In genomic region chr3:50319181-50319871, GRCh38 we compare ENCODE assay signal across 13 cellular contexts. TPM values are rescaled to one million over a fixed set of nuclear protein-coding genes. Genes with fewer than 3 reads are reported as not detected.
DNase-seq lines count a peak whose midpoint lies in the region; ATAC-seq and TF ChIP-seq lines count a peak whose summit lies in the region.
"Had no signal": no experiment of that assay in that cellular context is flagged by ENCODE, and none has a peak within 500 bp of the region (broad histone marks: within the 10 kb centered on the region; RNA-seq: fewer than 3 reads in every experiment).

No MANE protein-coding gene starts in this region.

- H3K4me3 Mint-ChIP-seq in stimulated activated naive CD8-positive, alpha-beta T cell treated with anti-CD3 and anti-CD28 coated beads, Interleukin-15, Interleukin-2, amounts not matched to agents 100 ng/mL and 50 ng/mL, for 24 hours = peak overlapping the region; percentile 26
- peak overlapping the region; percentile 78 for H3K4me3 Mint-ChIP-seq in dendritic cell treated with granulocyte-macrophage colony-stimulating factor and Interleukin-4, amounts not matched to agents 40 ng/mL and 50 ng/mL, for 4 days
- H3K4me3 Mint-ChIP-seq in natural killer cell treated with Interleukin-12 subunit alpha and Interleukin-12 subunit beta and Interleukin-15 and Interleukin-18, amount 100 ng/mL, for 72 hours = peak overlapping the region; percentile 79

- no peak overlapping the region for H3K27ac Mint-ChIP-seq in stimulated activated naive CD8-positive, alpha-beta T cell treated with anti-CD3 and anti-CD28 coated beads, Interleukin-15, Interleukin-2, amounts not matched to agents 100 ng/mL and 50 ng/mL, for 24 hours
- H3K27ac Mint-ChIP-seq in dendritic cell treated with granulocyte-macrophage colony-stimulating factor and Interleukin-4, amounts not matched to agents 40 ng/mL and 50 ng/mL, for 4 days = peak overlapping the region; percentile 79
- peak overlapping the region in 1 of 2 donors; percentile 31 for H3K27ac Mint-ChIP-seq in natural killer cell treated with Interleukin-12 subunit alpha and Interleukin-12 subunit beta and Interleukin-15 and Interleukin-18, amount 100 ng/mL, for 72 hours

- DNase-seq in stimulated activated naive CD8-positive, alpha-beta T cell treated with anti-CD3 and anti-CD28 coated beads, Interleukin-15, Interleukin-2, amounts not matched to agents 100 U/mL and 50 U/mL, for 24 hours = no peak
- DNase-seq in natural killer cell treated with Interleukin-12 subunit alpha and Interleukin-12 subunit beta and Interleukin-15 and Interleukin-18, amount 100 ng/mL, for 72 hours (ENCODE audit: low spot score) = peak; percentile 53
- no peak for DNase-seq in Kasumi-1 (lab: John Stamatoyannopoulos, UW)
- no peak for DNase-seq in AG08395 (ENCODE audit: low spot score)
- DNase-seq in uterus = no peak
- no peak for DNase-seq in substantia nigra (lab: John Stamatoyannopoulos, UW)
- DNase-seq: activated CD4-positive, alpha-beta T cell treated with anti-CD3 and anti-CD28 coated beads, Interleukin-2, amount 50 U/mL, for 4 hours; NCI-H2081 treated with DMSO at 0.1 percent for 48 hours; stimulated activated CD8-positive, alpha-beta memory T cell treated with anti-CD3 and anti-CD28 coated beads, Interleukin-4, amount 100 ng/mL, for 48 hours had no signal

- H3K4me3 ChIP-seq in uterus = peak overlapping the region in 1 of 2 donors; percentile 83

- H3K27ac ChIP-seq in uterus (peak overlapping the region in 1 of 2 donors; percentile 95), substantia nigra (ENCODE audit: low read depth, low read length, poor library complexity, severe bottlenecking) (no peak overlapping the region)

- intact Hi-C loops in dendritic cell treated with granulocyte-macrophage colony-stimulating factor and Interleukin-4, amounts not matched to agents 40 ng/mL and 50 ng/mL, for 4 days (cut with micrococcal nuclease) = no loop called here
- intact Hi-C loops in uterus (cut with DNase I; ENCODE audit: low total_unique reads) = no loop called here

- no peaks in the 10 kb centered on the region for H3K9me3 ChIP-seq in uterus

- ATAC-seq in stimulated activated naive CD8-positive, alpha-beta T cell treated with anti-CD3 and anti-CD28 coated beads, Interleukin-15, Interleukin-2, amounts not matched to agents 100 U/mL and 50 U/mL, for 24 hours = no peak
- ATAC-seq in natural killer cell treated with Interleukin-12 subunit alpha and Interleukin-12 subunit beta and Interleukin-15 and Interleukin-18, amount 100 ng/mL, for 72 hours = no peak
- ATAC-seq: left lobe of liver, sciatic nerve had no signal

- TF ChIP-seq POLR2A in uterus (IDR thresholded peaks at IDR 0.05) = no peak

- H3K27me3 ChIP-seq in uterus = no peaks in the 10 kb centered on the region

- no peaks in the 10 kb centered on the region for H3K36me3 ChIP-seq in uterus

- H3K4me1 Mint-ChIP-seq in stimulated activated naive CD8-positive, alpha-beta T cell treated with anti-CD3 and anti-CD28 coated beads, Interleukin-15, Interleukin-2, amounts not matched to agents 100 ng/mL and 50 ng/mL, for 24 hours (ENCODE audit: low read depth) = peaks cover 37% of the 10 kb centered on the region
- H3K4me1 Mint-ChIP-seq in dendritic cell treated with granulocyte-macrophage colony-stimulating factor and Interleukin-4, amounts not matched to agents 40 ng/mL and 50 ng/mL, for 4 days (ENCODE audit: low read depth) = peaks cover 74% of the 10 kb centered on the region
- H3K4me1 Mint-ChIP-seq in natural killer cell treated with Interleukin-12 subunit alpha and Interleukin-12 subunit beta and Interleukin-15 and Interleukin-18, amount 100 ng/mL, for 72 hours (ENCODE audit: low read depth in 2 of 2) = peaks cover 22 to 34% of the 10 kb centered on the region in 2 donors

- peaks cover 8% of the 10 kb centered on the region for H3K36me3 Mint-ChIP-seq in stimulated activated naive CD8-positive, alpha-beta T cell treated with anti-CD3 and anti-CD28 coated beads, Interleukin-15, Interleukin-2, amounts not matched to agents 100 ng/mL and 50 ng/mL, for 24 hours (ENCODE audit: low read depth)
- H3K36me3 Mint-ChIP-seq in dendritic cell treated with granulocyte-macrophage colony-stimulating factor and Interleukin-4, amounts not matched to agents 40 ng/mL and 50 ng/mL, for 4 days (ENCODE audit: low read depth) = peaks cover 62% of the 10 kb centered on the region
- no peaks in the 10 kb centered on the region for H3K36me3 Mint-ChIP-seq in natural killer cell treated with Interleukin-12 subunit alpha and Interleukin-12 subunit beta and Interleukin-15 and Interleukin-18, amount 100 ng/mL, for 72 hours

- H3K27me3 Mint-ChIP-seq in stimulated activated naive CD8-positive, alpha-beta T cell treated with anti-CD3 and anti-CD28 coated beads, Interleukin-15, Interleukin-2, amounts not matched to agents 100 ng/mL and 50 ng/mL, for 24 hours = no peaks in the 10 kb centered on the region
- no peaks in the 10 kb centered on the region for H3K27me3 Mint-ChIP-seq in dendritic cell treated with granulocyte-macrophage colony-stimulating factor and Interleukin-4, amounts not matched to agents 40 ng/mL and 50 ng/mL, for 4 days
- H3K27me3 Mint-ChIP-seq in natural killer cell treated with Interleukin-12 subunit alpha and Interleukin-12 subunit beta and Interleukin-15 and Interleukin-18, amount 100 ng/mL, for 72 hours = no peaks in the 10 kb centered on the region

- no peak for TF ChIP-seq CTCF in uterus (IDR thresholded peaks at IDR 0.05)

- H3K4me1 ChIP-seq in uterus = peaks cover 0 to 32% of the 10 kb centered on the region in 2 donors

- no peaks in the 10 kb centered on the region for H3K9me3 Mint-ChIP-seq in stimulated activated naive CD8-positive, alpha-beta T cell treated with anti-CD3 and anti-CD28 coated beads, Interleukin-15, Interleukin-2, amounts not matched to agents 100 ng/mL and 50 ng/mL, for 24 hours
- no peaks in the 10 kb centered on the region for H3K9me3 Mint-ChIP-seq in dendritic cell treated with granulocyte-macrophage colony-stimulating factor and Interleukin-4, amounts not matched to agents 40 ng/mL and 50 ng/mL, for 4 days
- no peaks in the 10 kb centered on the region for H3K9me3 Mint-ChIP-seq in natural killer cell treated with Interleukin-12 subunit alpha and Interleukin-12 subunit beta and Interleukin-15 and Interleukin-18, amount 100 ng/mL, for 72 hours

RNA-seq across cellular contexts. Expression of gene HYAL2, which starts 3.2 kb away (rescaled TPM):
- 10 to 100 TPM in 1 of 2 donors, 1 to 10 TPM in 1; 5.6 to 11.1 TPM for total RNA-seq in natural killer cell treated with Interleukin-12 subunit alpha and Interleukin-12 subunit beta and Interleukin-15 and Interleukin-18, amount 100 ng/mL, for 72 hours
- total RNA-seq in uterus = 100 to 1,000 TPM; 112 to 289 (median 166) TPM

RNA-seq across cellular contexts. Expression of gene TUSC2, which starts 8.7 kb away (rescaled TPM):
- 10 to 100 TPM; 26.9 to 31.9 TPM for total RNA-seq in natural killer cell treated with Interleukin-12 subunit alpha and Interleukin-12 subunit beta and Interleukin-15 and Interleukin-18, amount 100 ng/mL, for 72 hours
- 10 to 100 TPM in 3 of 4 donors, 1 to 10 TPM in 1; 9.0 to 25.1 (median 21.3) TPM for total RNA-seq in uterus

RNA-seq across cellular contexts. Expression of gene HYAL1, which starts 16.0 kb away (rescaled TPM):
- total RNA-seq in natural killer cell treated with Interleukin-12 subunit alpha and Interleukin-12 subunit beta and Interleukin-15 and Interleukin-18, amount 100 ng/mL, for 72 hours = under 1 TPM; 0.25 to 0.26 TPM
- total RNA-seq in uterus = 10 to 100 TPM in 3 of 4 donors, 1 to 10 TPM in 1; 2.1 to 30.5 (median 22.1) TPM

RNA-seq across cellular contexts. Expression of gene HYAL3, which starts 20.1 kb away (rescaled TPM):
- total RNA-seq in natural killer cell treated with Interleukin-12 subunit alpha and Interleukin-12 subunit beta and Interleukin-15 and Interleukin-18, amount 100 ng/mL, for 72 hours = 1 to 10 TPM; 5.5 to 5.6 TPM
- total RNA-seq in uterus = 1 to 10 TPM in 3 of 4 donors, not detected in 1; 1.9 to 3.9 (median 3.3) TPM

RNA-seq across cellular contexts. Expression of gene NAA80, which starts 20.1 kb away (rescaled TPM):
- total RNA-seq in natural killer cell treated with Interleukin-12 subunit alpha and Interleukin-12 subunit beta and Interleukin-15 and Interleukin-18, amount 100 ng/mL, for 72 hours = 10 to 100 TPM; 13.2 to 15.7 TPM
- total RNA-seq in uterus = 10 to 100 TPM in 3 of 4 donors, 1 to 10 TPM in 1; 4.7 to 33.5 (median 24.0) TPM

Comparison
In these comparisons a context has a peak if more than half of its experiments do, and no peak if none do; other contexts are left out.
1. H3K4me3 Mint-ChIP-seq: peak in every context shown above with its lines; median percentile 79 in natural killer cell treated with Interleukin-12 subunit alpha and Interleukin-12 subunit beta and Interleukin-15 and Interleukin-18, amount 100 ng/mL, for 72 hours; 78 in dendritic cell treated with granulocyte-macrophage colony-stimulating factor and Interleukin-4, amounts not matched to agents 40 ng/mL and 50 ng/mL, for 4 days; 26 in stimulated activated naive CD8-positive, alpha-beta T cell treated with anti-CD3 and anti-CD28 coated beads, Interleukin-15, Interleukin-2, amounts not matched to agents 100 ng/mL and 50 ng/mL, for 24 hours.
2. RNA of gene HYAL2, which starts 3.2 kb away (total RNA-seq): 112 to 289 TPM in uterus; 5.6 to 11.1 TPM in natural killer cell treated with Interleukin-12 subunit alpha and Interleukin-12 subunit beta and Interleukin-15 and Interleukin-18, amount 100 ng/mL, for 72 hours; every median in the first group is over 4 times any median in the second.